8 cellular contexts compared by ENCODE assay signal in the genomic region with DNA sequence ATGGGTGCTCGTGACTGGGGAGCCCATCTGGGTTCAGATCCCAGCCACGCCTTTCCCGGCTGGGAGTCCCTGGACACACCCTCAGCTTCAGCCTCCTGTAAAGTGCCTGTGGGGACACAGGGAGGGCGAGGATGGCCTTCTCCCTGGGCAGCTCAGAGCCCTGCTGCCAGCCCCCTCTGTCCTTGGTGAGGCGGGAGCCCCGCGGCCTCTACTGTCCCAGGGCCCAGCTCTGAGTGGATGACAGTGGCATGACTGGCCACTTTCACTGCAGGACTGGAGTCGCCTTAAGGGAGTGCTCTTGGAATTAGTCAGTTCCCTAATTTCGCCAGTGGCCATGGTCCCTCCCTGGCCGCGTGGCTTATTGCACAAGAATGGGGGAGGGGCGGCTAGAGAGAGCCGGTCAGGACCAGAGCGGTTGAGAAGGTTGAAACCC. TPM values are rescaled to one million over a fixed set of nuclear protein-coding genes. Genes with fewer than 3 reads are reported as not detected.
A peak's percentile ranks its signal among the peaks of the same experiment; 100 is the strongest.
DNase-seq lines count a peak whose midpoint lies in the region; ATAC-seq and TF ChIP-seq lines count a peak whose summit lies in the region.

No MANE protein-coding gene starts in this region.

- no peaks in the 10 kb centered on the region for H3K9me3 Mint-ChIP-seq in HFFc6

- TF ChIP-seq CTCF in HFFc6 (IDR thresholded peaks at IDR 0.05) = no peak

- H3K4me3 ChIP-seq in skin epidermis = peak overlapping the region in 4 of 7 experiments; percentile 11 to 89 (median 42)

- ATAC-seq in GM21825 (IDR thresholded peaks at IDR 0.05; ENCODE audit: unreplicated experiment) = no peak

- H3K27ac Mint-ChIP-seq in HFFc6 = peak overlapping the region; percentile 99

- peak overlapping the region in 19 of 21 experiments; percentile 15 to 99 (median 97) for H3K27ac ChIP-seq in skin epidermis

- peaks cover 18% of the 10 kb centered on the region for H3K27me3 Mint-ChIP-seq in HFFc6 (ENCODE audit: insufficient read depth)

- H3K4me3 Mint-ChIP-seq in HFFc6 = peak overlapping the region; percentile 83

- peaks cover 30% of the 10 kb centered on the region for H3K36me3 Mint-ChIP-seq in HFFc6 (ENCODE audit: low read depth)

- H3K4me1 Mint-ChIP-seq in HFFc6 (ENCODE audit: low read depth) = peaks cover 49% of the 10 kb centered on the region

- DNase-seq in HFFc6 = peak; percentile 88
- DNase-seq in amniotic stem cell (lab: John Stamatoyannopoulos, UW) = peak; percentile 60
- DNase-seq in hepatic stellate cell (ENCODE audit: low spot score) = peak; percentile 88
- DNase-seq in NCI-H187 (lab: John Stamatoyannopoulos, UW) = no peak
- no peak for DNase-seq in germinal center (ENCODE audit: low spot score)
- DNase-seq in NCI-H526 treated with DMSO at 0.1 percent for 48 hours (lab: John Stamatoyannopoulos, UW) = no peak

RNA-seq across cellular contexts. Expression of gene BRI3, which starts 4.6 kb away (rescaled TPM):
- total RNA-seq in HFFc6 (2021; fragmentation: NEBNext Ultra II Directional; extraction: Animal tissue kit (Norgen Biotek cat#: 25700)) = 100 to 1,000 TPM; 288 to 304 (median 295) TPM

RNA-seq across cellular contexts. Expression of gene TECPR1, which starts 34.1 kb away (rescaled TPM):
- total RNA-seq in HFFc6 (2021; fragmentation: NEBNext Ultra II Directional; extraction: Animal tissue kit (Norgen Biotek cat#: 25700)) = 10 to 100 TPM; 25.6 to 35.6 (median 29.3) TPM

Comparison
In these comparisons a context has a peak if more than half of its experiments do, and no peak if none do; other contexts are left out.
1. DNase-seq: peak in HFFc6 (single experiment), amniotic stem cell (single experiment) and hepatic stellate cell (single experiment); none in NCI-H187 (0 of 2), germinal center (single experiment) and NCI-H526 treated with DMSO at 0.1 percent for 48 hours (single experiment).